15 cellular contexts compared by ENCODE assay signal in genomic region chr1:239457491-239458488, GRCh38.
DNase-seq lines count a peak whose midpoint lies in the region; ATAC-seq, FAIRE-seq and TF ChIP-seq lines count a peak whose summit lies in the region.
"Had no signal": no experiment of that assay in that cellular context is flagged by ENCODE, and none has a peak within 500 bp of the region (broad histone marks: within the 10 kb centered on the region; RNA-seq: fewer than 3 reads in every experiment).

No MANE protein-coding gene starts in this region.

- no peaks in the 10 kb centered on the region for H3K4me1 ChIP-seq in heart left ventricle

- H3K4me1 Mint-ChIP-seq in activated CD8-positive, alpha-beta T cell treated with anti-CD3 and anti-CD28 coated beads for 36 hours (ENCODE audit: low read depth): peaks cover 8% of the 10 kb centered on the region
- peaks cover 20% of the 10 kb centered on the region for H3K4me1 Mint-ChIP-seq in WTC11
- H3K4me1 Mint-ChIP-seq: memory B cell had no signal

- CTCF ChIA-PET in activated CD8-positive, alpha-beta T cell treated with anti-CD3 and anti-CD28 coated beads for 36 hours (lab: Charles Lee): no interaction called here
- CTCF ChIA-PET in WTC11 (lab: Charles Lee): no interaction called here

- FAIRE-seq in D721Med (lab: Jason Lieb, UNC): peak; percentile 60
- FAIRE-seq: GM12891 had no signal

- H3K27ac Mint-ChIP-seq in activated CD8-positive, alpha-beta T cell treated with anti-CD3 and anti-CD28 coated beads for 36 hours: no peak overlapping the region
- no peak overlapping the region; the same call in 1 of the 2 replicates for H3K27ac Mint-ChIP-seq in WTC11
- H3K27ac Mint-ChIP-seq: memory B cell had no signal

- POLR2A ChIA-PET in activated CD8-positive, alpha-beta T cell treated with anti-CD3 and anti-CD28 coated beads for 36 hours (lab: Charles Lee): no interaction called here
- POLR2A ChIA-PET in WTC11 (lab: Charles Lee): no interaction called here

- intact Hi-C loops in activated CD8-positive, alpha-beta T cell treated with anti-CD3 and anti-CD28 coated beads for 36 hours (cut with micrococcal nuclease): no loop called here
- intact Hi-C loops in posterior vena cava (cut with DNase I) (no loop called here), heart left ventricle (cut with DNase I) (no loop called here)

- H3K4me3 Mint-ChIP-seq in activated CD8-positive, alpha-beta T cell treated with anti-CD3 and anti-CD28 coated beads for 36 hours: peak overlapping the region; percentile 38
- no peak overlapping the region for H3K4me3 Mint-ChIP-seq in WTC11
- H3K4me3 Mint-ChIP-seq: memory B cell had no signal

- TF ChIP-seq CTCF in D721Med (IDR thresholded peaks at IDR 0.05; ENCODE audit: insufficient read depth, missing control alignments) (no peak), WTC11 (IDR thresholded peaks at IDR 0.05) (no peak), heart left ventricle (IDR thresholded peaks at IDR 0.05) (no peak)
- TF ChIP-seq CTCF in activated CD8-positive, alpha-beta T cell treated with anti-CD3 and anti-CD28 coated beads for 36 hours (IDR thresholded peaks at IDR 0.05): no peak

- TF ChIP-seq POLR2A in heart left ventricle (IDR thresholded peaks at IDR 0.05): no peak

- H3K27me3 Mint-ChIP-seq in activated CD8-positive, alpha-beta T cell treated with anti-CD3 and anti-CD28 coated beads for 36 hours: no peaks in the 10 kb centered on the region
- no peaks in the 10 kb centered on the region for H3K27me3 Mint-ChIP-seq in WTC11 (ENCODE audit: low read depth)
- H3K27me3 Mint-ChIP-seq: memory B cell had no signal

- no peaks in the 10 kb centered on the region for H3K36me3 Mint-ChIP-seq in activated CD8-positive, alpha-beta T cell treated with anti-CD3 and anti-CD28 coated beads for 36 hours (ENCODE audit: low read depth)
- H3K36me3 Mint-ChIP-seq in WTC11: peaks cover 8% of the 10 kb centered on the region; the same call in 1 of the 2 replicates
- H3K36me3 Mint-ChIP-seq: memory B cell had no signal

- ATAC-seq in GM19372 (IDR thresholded peaks at IDR 0.05; ENCODE audit: low read depth, unreplicated experiment) (peak; percentile 64), HG03064 (IDR thresholded peaks at IDR 0.05; ENCODE audit: low read depth, unreplicated experiment) (peak; percentile 72), WTC11 (no peak), HG03039 (IDR thresholded peaks at IDR 0.05; ENCODE audit: unreplicated experiment) (no peak), heart left ventricle (no peak)
- no peak for ATAC-seq in activated CD8-positive, alpha-beta T cell treated with anti-CD3 and anti-CD28 coated beads for 36 hours

- no peak overlapping the region for H3K27ac ChIP-seq in heart left ventricle
- H3K27ac ChIP-seq: thoracic aorta had no signal

- no peaks in the 10 kb centered on the region for H3K36me3 ChIP-seq in heart left ventricle
- H3K36me3 ChIP-seq: thoracic aorta had no signal

- DNase-seq in D721Med (ENCODE audit: insufficient read length, low spot score): no peak
- DNase-seq in activated CD8-positive, alpha-beta T cell treated with anti-CD3 and anti-CD28 coated beads for 36 hours: no peak
- DNase-seq in WTC11 (ENCODE audit: low spot score): no peak
- no peak for DNase-seq in posterior vena cava (ENCODE audit: low spot score)
- DNase-seq in heart left ventricle: no peak
- DNase-seq: activated CD4-positive, alpha-beta T cell treated with anti-CD3 and anti-CD28 coated beads for 1 hour; effector memory CD4-positive, alpha-beta T cell; Kasumi-1; Right ventricle myocardium superior had no signal

- peaks cover 3% of the 10 kb centered on the region for H3K9me3 Mint-ChIP-seq in activated CD8-positive, alpha-beta T cell treated with anti-CD3 and anti-CD28 coated beads for 36 hours
- H3K9me3 Mint-ChIP-seq in WTC11: peaks cover 21% of the 10 kb centered on the region

- no peak overlapping the region for H3K4me3 ChIP-seq in heart left ventricle
- H3K4me3 ChIP-seq: thoracic aorta had no signal

- H3K9me3 ChIP-seq in heart left ventricle: no peaks in the 10 kb centered on the region
- H3K9me3 ChIP-seq: thoracic aorta had no signal

- H3K27me3 ChIP-seq in heart left ventricle: no peaks in the 10 kb centered on the region

- WGBS in heart left ventricle, 4 donors: 50 to 61% (median 57%) methylated on average over 8 of the region's 8 CpGs

TF ChIP-seq in WTC11, 78 proteins besides CTCF, POLR2A, EP300 and RAD21:
- TF ChIP-seq TCF7 (CRISPR knock-in tag; IDR thresholded peaks at IDR 0.05; ENCODE audit: low read depth): no peak
- no peak for TF ChIP-seq NFATC4 (CRISPR knock-in tag; IDR thresholded peaks at IDR 0.05)
- no peak for TF ChIP-seq ZNF138 (CRISPR knock-in tag; conservative IDR thresholded peaks at IDR 0.05)
- no peak for TF ChIP-seq ARID4B (CRISPR knock-in tag; IDR thresholded peaks at IDR 0.05; ENCODE audit: borderline replicate concordance)

Comparison
In these comparisons a context has a peak if more than half of its experiments do, and no peak if none do; other contexts are left out.
1. ATAC-seq: peak in GM19372 (single experiment) and HG03064 (single experiment); none in activated CD8-positive, alpha-beta T cell treated with anti-CD3 and anti-CD28 coated beads for 36 hours (single experiment), WTC11 (single experiment), HG03039 (single experiment) and heart left ventricle (0 of 4).